ENCODE assay signal across 24 cellular contexts in the genomic region with DNA sequence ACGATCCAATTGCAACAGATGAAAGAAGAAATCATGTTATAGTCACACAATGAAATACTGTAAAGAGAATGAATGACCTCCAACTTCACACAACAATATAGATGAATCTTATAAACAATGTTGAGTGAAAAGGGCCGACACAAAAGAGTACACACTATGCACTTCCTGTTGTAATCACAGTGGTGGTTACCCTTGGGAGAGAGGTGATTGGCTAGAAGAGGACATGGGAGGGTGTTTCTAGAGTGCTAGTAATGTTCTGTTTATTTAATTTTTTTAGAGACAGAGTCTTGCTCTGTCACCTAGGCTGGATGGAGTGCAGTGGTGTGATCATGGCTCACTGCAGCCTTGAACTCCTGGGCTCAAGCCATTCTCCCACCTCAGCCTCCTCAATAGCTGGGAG.
DNase-seq lines count a peak whose midpoint lies in the region; ATAC-seq, FAIRE-seq and TF ChIP-seq lines count a peak whose summit lies in the region.
"Had no signal": no experiment of that assay in that cellular context is flagged by ENCODE, and none has a peak within 500 bp of the region (broad histone marks: within the 10 kb centered on the region; RNA-seq: fewer than 3 reads in every experiment).

No MANE protein-coding gene starts in this region.

- no peak overlapping the region for H2AFZ ChIP-seq in IMR-90 (replicated peaks; ENCODE audit: low read length, poor library complexity)

- CTCF ChIA-PET in activated naive CD4-positive, alpha-beta T cell treated with anti-CD3 and anti-CD28 coated beads, Interleukin-2, amount 10 ng/mL, durations not matched to agents 7 days and 5 days (lab: Charles Lee): no interaction called here
- CTCF ChIA-PET in CD4-positive, alpha-beta memory T cell (lab: Charles Lee; ENCODE audit: partially characterized antibody): no interaction called here
- CTCF ChIA-PET in IMR-90 (lab: Yijun Ruan, JAX): no interaction called here

- no peak overlapping the region for H2BK5ac ChIP-seq in IMR-90 (ENCODE audit: low read depth, low read length, poor library complexity, severe bottlenecking)

- no peak overlapping the region for H2AK9ac ChIP-seq in IMR-90 (replicated peaks; ENCODE audit: low read depth, low read length, poor library complexity)

- in situ Hi-C loops in IMR-90 (cut with MboI; ENCODE audit: low sequenced_read_pairs): no loop called here

- H2BK120ac ChIP-seq in IMR-90 (ENCODE audit: low read depth, low read length): no peak overlapping the region

- TF ChIP-seq RAD21 in IMR-90 (IDR thresholded peaks at IDR 0.05; ENCODE audit: low read length): no peak

- no peak overlapping the region for H2BK20ac ChIP-seq in IMR-90 (ENCODE audit: low read depth, low read length)

- no peaks in the 10 kb centered on the region for H3K27me3 Mint-ChIP-seq in activated naive CD4-positive, alpha-beta T cell treated with anti-CD3 and anti-CD28 coated beads, Interleukin-2, amount 10 ng/mL, durations not matched to agents 7 days and 5 days
- no peaks in the 10 kb centered on the region for H3K27me3 Mint-ChIP-seq in CD4-positive, alpha-beta memory T cell
- H3K27me3 Mint-ChIP-seq in endothelial cell (ENCODE audit: unreplicated experiment): no peaks in the 10 kb centered on the region
- H3K27me3 Mint-ChIP-seq: CD8-positive, alpha-beta memory T cell had no signal

- no peak for DNase-seq in activated naive CD4-positive, alpha-beta T cell treated with anti-CD3 and anti-CD28 coated beads, Interleukin-2, amount 10 ng/mL, durations not matched to agents 7 days and 5 days
- DNase-seq in activated naive CD4-positive, alpha-beta T cell treated with anti-CD3 and anti-CD28 coated beads, Interleukin-2, amount 50 U/mL, for 16 hours: no peak
- DNase-seq in CD4-positive, alpha-beta memory T cell: peak in 2 of 5 donors; percentile 1 to 8
- no peak for DNase-seq in IMR-90
- no peak for DNase-seq in endothelial cell (ENCODE audit: low spot score)
- DNase-seq in small intestine: no peak
- DNase-seq in RKO (ENCODE audit: low spot score): no peak
- DNase-seq: Calu3, DMS53, EL, GF-D8, H9, HFFc6, MV-4-11, NCI-H1105 treated with DMSO at 0.1 percent for 48 hours, NCI-H2029 treated with DMSO at 0.1 percent for 48 hours, NCI-H446, NCI-H526, OCI-M1 had no signal

- H3K4me3 Mint-ChIP-seq in activated naive CD4-positive, alpha-beta T cell treated with anti-CD3 and anti-CD28 coated beads, Interleukin-2, amount 10 ng/mL, durations not matched to agents 7 days and 5 days: no peak overlapping the region
- no peak overlapping the region for H3K4me3 Mint-ChIP-seq in CD4-positive, alpha-beta memory T cell
- peak overlapping the region; percentile 31 for H3K4me3 Mint-ChIP-seq in endothelial cell (ENCODE audit: unreplicated experiment)
- H3K4me3 Mint-ChIP-seq: CD8-positive, alpha-beta memory T cell; H9; HFFc6 had no signal

- H2BK15ac ChIP-seq in IMR-90 (ENCODE audit: low read depth, low read length): no peak overlapping the region

- no peaks in the 10 kb centered on the region for H4K20me1 ChIP-seq in IMR-90 (ENCODE audit: insufficient read depth, low read length)

- TF ChIP-seq CTCF in IMR-90 (conservative IDR thresholded peaks at IDR 0.05; ENCODE audit: low read depth, low read length): no peak
- no peak for TF ChIP-seq CTCF in endothelial cell (IDR thresholded peaks at IDR 0.05; ENCODE audit: unreplicated experiment)

- H3K9ac ChIP-seq in IMR-90 (ENCODE audit: low read depth, low read length): no peak overlapping the region

- no peaks in the 10 kb centered on the region for H3K79me1 ChIP-seq in IMR-90 (ENCODE audit: low read depth in 1 of 2, low read length in 2 of 2)

- H3K18ac ChIP-seq in IMR-90 (ENCODE audit: low read depth, low read length): no peak overlapping the region

- H3K36me3 ChIP-seq in CD4-positive, alpha-beta memory T cell (ENCODE audit: insufficient read depth, low read length): peaks cover 11% of the 10 kb centered on the region
- H3K36me3 ChIP-seq in IMR-90 (ENCODE audit: control insufficient read depth, insufficient read depth, low read length): peaks cover 13% of the 10 kb centered on the region
- H3K36me3 ChIP-seq in small intestine (ENCODE audit: control insufficient read depth in 2 of 2, insufficient read depth in 2 of 2, low read length in 2 of 2): peaks cover 0 to 8% of the 10 kb centered on the region in 2 donors

- H3K14ac ChIP-seq in IMR-90 (replicated peaks; ENCODE audit: low read depth, low read length): no peak overlapping the region

- H3K56ac ChIP-seq in IMR-90 (ENCODE audit: extremely low read depth, insufficient read depth, low read length): no peak overlapping the region

- no CpG with 5 or more reads among the region's 2 CpGs for WGBS in IMR-90 (ENCODE audit: extremely low coverage in 2 of 2, insufficient read length in 1 of 2), 2 experiments
- WGBS in small intestine, 3 donors: 68 to 87% (median 80%) methylated on average over 2 of the region's 2 CpGs

- no peaks in the 10 kb centered on the region for H3K4me1 ChIP-seq in CD4-positive, alpha-beta memory T cell (ENCODE audit: insufficient read depth, low read length)
- H3K4me1 ChIP-seq in IMR-90 (ENCODE audit: control insufficient read depth, insufficient read depth, low read length): no peaks in the 10 kb centered on the region
- H3K4me1 ChIP-seq in small intestine (ENCODE audit: control insufficient read depth in 2 of 2, insufficient read depth in 1 of 2, low read depth in 1 of 2, low read length in 1 of 2): no peaks in the 10 kb centered on the region
- H3K4me1 ChIP-seq: SJSA1 had no signal

- H3K36me3 Mint-ChIP-seq in activated naive CD4-positive, alpha-beta T cell treated with anti-CD3 and anti-CD28 coated beads, Interleukin-2, amount 10 ng/mL, durations not matched to agents 7 days and 5 days: peaks cover 12% of the 10 kb centered on the region
- peaks cover 47 to 59% of the 10 kb centered on the region in 2 donors for H3K36me3 Mint-ChIP-seq in CD4-positive, alpha-beta memory T cell
- peaks cover 10% of the 10 kb centered on the region for H3K36me3 Mint-ChIP-seq in endothelial cell (ENCODE audit: low read depth, unreplicated experiment)

- H3K9me3 Mint-ChIP-seq in activated naive CD4-positive, alpha-beta T cell treated with anti-CD3 and anti-CD28 coated beads, Interleukin-2, amount 10 ng/mL, durations not matched to agents 7 days and 5 days: no peaks in the 10 kb centered on the region
- H3K9me3 Mint-ChIP-seq in CD4-positive, alpha-beta memory T cell: no peaks in the 10 kb centered on the region
- no peaks in the 10 kb centered on the region for H3K9me3 Mint-ChIP-seq in endothelial cell (ENCODE audit: unreplicated experiment)
- H3K9me3 Mint-ChIP-seq: CD8-positive, alpha-beta memory T cell; H9; HFFc6 had no signal

- H3K23ac ChIP-seq in IMR-90 (ENCODE audit: low read depth, low read length): no peak overlapping the region

- no peak overlapping the region for H3K27ac ChIP-seq in CD4-positive, alpha-beta memory T cell (ENCODE audit: low read depth, low read length)
- H3K27ac ChIP-seq in IMR-90 (ENCODE audit: insufficient read depth, low read length) (no peak overlapping the region), small intestine (ENCODE audit: low read depth in 1 of 2, low read length in 1 of 2) (no peak overlapping the region)
- H3K27ac ChIP-seq: SJSA1 had no signal

- H4K8ac ChIP-seq in IMR-90 (ENCODE audit: low read depth in 2 of 2, low read length in 2 of 2): no peak overlapping the region

- FAIRE-seq in small intestine (lab: Jason Lieb, UNC): no peak
- FAIRE-seq: RCC 7860 had no signal

- H4K91ac ChIP-seq in IMR-90 (ENCODE audit: insufficient read depth, low read depth, low read length): no peak overlapping the region

- peak; percentile 21; the same call in 1 of the 2 replicates for ATAC-seq in IMR-90 (ENCODE audit: low read depth)
- no peak for ATAC-seq in GM21423 (IDR thresholded peaks at IDR 0.05; ENCODE audit: unreplicated experiment)
- ATAC-seq: Right ventricle myocardium inferior had no signal

- no peaks in the 10 kb centered on the region for H3K9me1 ChIP-seq in IMR-90 (ENCODE audit: insufficient read depth, low read length)

- POLR2A ChIA-PET in CD4-positive, alpha-beta memory T cell (lab: Charles Lee; ENCODE audit: partially characterized antibody): no interaction called here
- POLR2A ChIA-PET in IMR-90 (lab: Charles Lee; ENCODE audit: unreplicated experiment): no interaction called here

- BruUV-seq in IMR-90 (replicated peaks; lab: Mats Ljungman, UMichigan): no TSS peak

- H3K9me3 ChIP-seq in CD4-positive, alpha-beta memory T cell (ENCODE audit: control insufficient read depth in 1 of 2, low read length in 2 of 2): no peaks in the 10 kb centered on the region
- H3K9me3 ChIP-seq in IMR-90 (ENCODE audit: control insufficient read depth, insufficient read depth, low read length) (no peaks in the 10 kb centered on the region), small intestine (ENCODE audit: control insufficient read depth, low read depth) (no peaks in the 10 kb centered on the region)
- H3K9me3 ChIP-seq: SJSA1 had no signal

- intact Hi-C loops in CD4-positive, alpha-beta memory T cell (cut with micrococcal nuclease): no loop called here
- intact Hi-C loops in IMR-90 (cut with micrococcal nuclease): no loop called here

- peak overlapping the region; percentile 30 for H3K27ac Mint-ChIP-seq in activated naive CD4-positive, alpha-beta T cell treated with anti-CD3 and anti-CD28 coated beads, Interleukin-2, amount 10 ng/mL, durations not matched to agents 7 days and 5 days
- peak overlapping the region in 4 of 7 donors; percentile 55 to 88 (median 78) for H3K27ac Mint-ChIP-seq in CD4-positive, alpha-beta memory T cell
- no peak overlapping the region for H3K27ac Mint-ChIP-seq in endothelial cell (ENCODE audit: unreplicated experiment)
- H3K27ac Mint-ChIP-seq: H9, HFFc6 had no signal

- H2AK5ac ChIP-seq in IMR-90 (ENCODE audit: low read depth, low read length): no peak overlapping the region

- no peak overlapping the region for H4K5ac ChIP-seq in IMR-90 (ENCODE audit: low read depth, low read length)

- H3K4me3 ChIP-seq in CD4-positive, alpha-beta memory T cell (ENCODE audit: low read length in 2 of 2): no peak overlapping the region
- H3K4me3 ChIP-seq in IMR-90 (ENCODE audit: insufficient read depth, low read depth, low read length): no peak overlapping the region
- H3K4me3 ChIP-seq in small intestine (ENCODE audit: low read depth in 1 of 2, low read length in 2 of 2): no peak overlapping the region
- H3K4me3 ChIP-seq: SJSA1 had no signal

- no peak overlapping the region for H3K4me2 ChIP-seq in IMR-90 (ENCODE audit: low read depth, low read length)

- dilution Hi-C loops in IMR-90 (cut with HindIII; ENCODE audit: low sequenced_read_pairs, unreplicated experiment): no loop called here

- H3K4me1 Mint-ChIP-seq in activated naive CD4-positive, alpha-beta T cell treated with anti-CD3 and anti-CD28 coated beads, Interleukin-2, amount 10 ng/mL, durations not matched to agents 7 days and 5 days: peaks cover 6% of the 10 kb centered on the region
- peaks cover 0 to 5% (median under 1%) of the 10 kb centered on the region in 4 donors for H3K4me1 Mint-ChIP-seq in CD4-positive, alpha-beta memory T cell
- no peaks in the 10 kb centered on the region for H3K4me1 Mint-ChIP-seq in endothelial cell (ENCODE audit: unreplicated experiment)
- H3K4me1 Mint-ChIP-seq: H9 had no signal

- no peak for TF ChIP-seq POLR2A in IMR-90 (IDR thresholded peaks at IDR 0.05; ENCODE audit: low read depth, low read length)

- H3K4ac ChIP-seq in IMR-90 (ENCODE audit: low read depth, low read length): no peak overlapping the region

- H3K27me3 ChIP-seq in CD4-positive, alpha-beta memory T cell (ENCODE audit: insufficient read depth, low read length): no peaks in the 10 kb centered on the region
- H3K27me3 ChIP-seq in IMR-90 (ENCODE audit: control insufficient read depth, insufficient read depth, low read length): no peaks in the 10 kb centered on the region
- H3K27me3 ChIP-seq in small intestine (ENCODE audit: control insufficient read depth in 2 of 2, insufficient read depth in 2 of 2, low read length in 2 of 2): no peaks in the 10 kb centered on the region
- H3K27me3 ChIP-seq: SJSA1 had no signal
